In genomic region chr10:34121974-34122282, GRCh38 we compare ENCODE assay signal across 15 cellular contexts.
DNase-seq lines count a peak whose midpoint lies in the region; ATAC-seq and TF ChIP-seq lines count a peak whose summit lies in the region.
"Had no signal": no experiment of that assay in that cellular context is flagged by ENCODE, and none has a peak within 500 bp of the region (broad histone marks: within the 10 kb centered on the region; RNA-seq: fewer than 3 reads in every experiment).

No MANE protein-coding gene starts in this region.

- H3K27ac Mint-ChIP-seq in activated T-helper 17 cell treated with anti-CD3 and anti-CD28 coated beads, Interleukin-2, amount 50 U/mL, for 72 hours = peak overlapping the region; percentile 13
- H3K27ac Mint-ChIP-seq: CD14-positive monocyte had no signal

- no peaks in the 10 kb centered on the region for H3K27me3 ChIP-seq in AG04450 (ENCODE audit: control insufficient read depth, insufficient read depth, low read length)

- H3K27ac ChIP-seq in AG04450 (ENCODE audit: low read depth, low read length) = no peak overlapping the region
- H3K27ac ChIP-seq: psoas muscle had no signal

- no peak overlapping the region for H3K4me3 Mint-ChIP-seq in activated T-helper 17 cell treated with anti-CD3 and anti-CD28 coated beads, Interleukin-2, amount 50 U/mL, for 72 hours
- H3K4me3 Mint-ChIP-seq: CD14-positive monocyte had no signal

- H3K36me3 Mint-ChIP-seq in activated T-helper 17 cell treated with anti-CD3 and anti-CD28 coated beads, Interleukin-2, amount 50 U/mL, for 72 hours (ENCODE audit: low read depth) = no peaks in the 10 kb centered on the region
- H3K36me3 Mint-ChIP-seq: CD14-positive monocyte had no signal

- H3K4me3 ChIP-seq in AG04450 (ENCODE audit: low read depth, low read length) = no peak overlapping the region; the same call in 1 of the 2 replicates
- H3K4me3 ChIP-seq: psoas muscle had no signal

- H3K9me3 Mint-ChIP-seq in activated T-helper 17 cell treated with anti-CD3 and anti-CD28 coated beads, Interleukin-2, amount 50 U/mL, for 72 hours = no peaks in the 10 kb centered on the region

- POLR2A ChIA-PET in AG04450 (lab: Yijun Ruan, JAX) = no interaction called here

- CTCF ChIA-PET in AG04450 (lab: Charles Lee) = interaction anchor here (0.5 to 0.8 kb wide), 2 partner anchors 12 to 832 kb away, joined by 3 read pairs; no protein-coding TSS in a partner anchor

- DNase-seq in AG04450 (ENCODE audit: low read depth, low spot score) = peak; percentile 21
- DNase-seq in iris pigment epithelial cell (ENCODE audit: low read depth) = peak; percentile 80
- no peak for DNase-seq in middle frontal gyrus (ENCODE audit: extremely low spot score, low spot score)
- no peak for DNase-seq in cerebellar cortex (ENCODE audit: low spot score)
- DNase-seq: effector CD4-positive, alpha-beta T cell; GOT3; NCI-H1417 treated with DMSO at 0.1 percent for 48 hours; psoas muscle; RPMI8226; stimulated activated CD8-positive, alpha-beta memory T cell treated with anti-CD3 and anti-CD28 coated beads, Interleukin-4, amount 100 ng/mL, for 48 hours had no signal

- no peak for TF ChIP-seq CTCF in AG04450 (IDR thresholded peaks at IDR 0.05; ENCODE audit: low read depth, low read length)

- H3K9me3 ChIP-seq in AG04450 (ENCODE audit: control insufficient read depth, insufficient read depth, low read length) = peaks cover 3% of the 10 kb centered on the region; the same call in 1 of the 2 replicates
- H3K9me3 ChIP-seq: psoas muscle had no signal

- ATAC-seq in GM19395 (IDR thresholded peaks at IDR 0.05; ENCODE audit: unreplicated experiment) = peak; percentile 49
- peak; percentile 87 for ATAC-seq in activated T-helper 17 cell treated with anti-CD3 and anti-CD28 coated beads, Interleukin-2, amount 50 U/mL, for 72 hours (replicated peaks)
- no peak for ATAC-seq in HG03196 (IDR thresholded peaks at IDR 0.05; ENCODE audit: unreplicated experiment)
- no peak for ATAC-seq in GM18858 (IDR thresholded peaks at IDR 0.05; ENCODE audit: unreplicated experiment)
- ATAC-seq: psoas muscle had no signal

- H3K4me1 Mint-ChIP-seq in activated T-helper 17 cell treated with anti-CD3 and anti-CD28 coated beads, Interleukin-2, amount 50 U/mL, for 72 hours = peaks cover 10% of the 10 kb centered on the region

- no peaks in the 10 kb centered on the region for H3K27me3 Mint-ChIP-seq in activated T-helper 17 cell treated with anti-CD3 and anti-CD28 coated beads, Interleukin-2, amount 50 U/mL, for 72 hours

Comparison
In these comparisons a context has a peak if more than half of its experiments do, and no peak if none do; other contexts are left out.
1. DNase-seq: peak in AG04450 (single experiment) and iris pigment epithelial cell (single experiment); none in middle frontal gyrus (single experiment) and cerebellar cortex (single experiment).
2. ATAC-seq: peak in GM19395 (single experiment) and activated T-helper 17 cell treated with anti-CD3 and anti-CD28 coated beads, Interleukin-2, amount 50 U/mL, for 72 hours (single experiment); none in HG03196 (single experiment) and GM18858 (single experiment).